In the genomic region with DNA sequence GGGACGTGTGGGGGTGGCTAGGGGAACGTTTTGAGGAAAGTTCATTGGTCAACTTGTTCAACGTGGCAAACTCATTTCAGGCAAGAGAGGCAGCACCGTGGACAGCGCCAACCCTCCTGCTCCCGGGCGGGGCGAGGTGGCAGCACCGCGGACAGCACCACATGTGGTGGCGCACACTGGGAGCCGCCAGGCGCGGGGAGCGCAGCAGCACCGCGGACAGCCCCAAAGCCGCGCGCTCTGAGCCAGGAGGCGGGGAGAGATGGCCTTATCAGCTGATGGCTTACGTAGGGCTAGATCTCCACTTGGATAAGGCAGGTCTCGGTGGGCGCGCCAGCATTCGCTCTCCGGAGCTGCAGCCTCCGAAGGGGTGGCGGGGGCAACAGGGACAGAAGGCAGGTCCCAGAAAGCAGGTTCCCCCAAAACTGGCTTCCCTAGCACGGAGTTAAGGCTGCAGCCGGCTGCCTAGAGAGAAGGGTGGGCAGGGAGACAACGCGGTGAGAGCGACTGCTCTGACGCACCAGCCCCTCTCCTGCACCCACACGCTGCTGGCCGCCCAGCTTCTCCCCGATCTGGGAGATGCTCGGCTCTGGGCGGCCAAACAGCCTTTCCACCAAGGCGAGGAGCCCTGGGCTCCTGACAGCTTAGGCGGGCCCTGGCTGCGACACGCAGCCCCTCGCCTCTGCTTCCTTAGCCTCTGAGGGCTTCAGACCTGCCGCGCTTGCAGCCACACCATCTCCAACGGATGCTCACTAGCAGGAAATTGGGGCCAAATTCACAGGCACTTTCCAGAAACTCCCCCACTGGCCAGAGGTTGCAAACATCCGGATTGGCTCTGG, we compare ENCODE assay signal across 1 cellular context.
TF ChIP-seq lines count a peak whose summit lies in the region.

Gene HTR5A (plus strand): TSS at position 333 of the 836 bp plus-strand sequence. CDS start 576 bp downstream, outside the sequence.

TF ChIP-seq in K562, 482 proteins besides CTCF, POLR2A, EP300 and RAD21 (continued from another document and continues in another):
- TF ChIP-seq, protein P1, sequence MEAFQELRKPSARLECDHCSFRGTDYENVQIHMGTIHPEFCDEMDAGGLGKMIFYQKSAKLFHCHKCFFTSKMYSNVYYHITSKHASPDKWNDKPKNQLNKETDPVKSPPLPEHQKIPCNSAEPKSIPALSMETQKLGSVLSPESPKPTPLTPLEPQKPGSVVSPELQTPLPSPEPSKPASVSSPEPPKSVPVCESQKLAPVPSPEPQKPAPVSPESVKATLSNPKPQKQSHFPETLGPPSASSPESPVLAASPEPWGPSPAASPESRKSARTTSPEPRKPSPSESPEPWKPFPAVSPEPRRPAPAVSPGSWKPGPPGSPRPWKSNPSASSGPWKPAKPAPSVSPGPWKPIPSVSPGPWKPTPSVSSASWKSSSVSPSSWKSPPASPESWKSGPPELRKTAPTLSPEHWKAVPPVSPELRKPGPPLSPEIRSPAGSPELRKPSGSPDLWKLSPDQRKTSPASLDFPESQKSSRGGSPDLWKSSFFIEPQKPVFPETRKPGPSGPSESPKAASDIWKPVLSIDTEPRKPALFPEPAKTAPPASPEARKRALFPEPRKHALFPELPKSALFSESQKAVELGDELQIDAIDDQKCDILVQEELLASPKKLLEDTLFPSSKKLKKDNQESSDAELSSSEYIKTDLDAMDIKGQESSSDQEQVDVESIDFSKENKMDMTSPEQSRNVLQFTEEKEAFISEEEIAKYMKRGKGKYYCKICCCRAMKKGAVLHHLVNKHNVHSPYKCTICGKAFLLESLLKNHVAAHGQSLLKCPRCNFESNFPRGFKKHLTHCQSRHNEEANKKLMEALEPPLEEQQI (IDR thresholded peaks at IDR 0.05): peak; percentile 100
- TF ChIP-seq MEF2A (IDR thresholded peaks at IDR 0.05; ENCODE audit: control insufficient read depth, low read depth, low read length) (no peak), SLC30A9 (CRISPR knock-in tag; IDR thresholded peaks at IDR 0.05) (peak; percentile 73; the same call in 1 of the 2 replicates), ZNF445 (CRISPR knock-in tag; IDR thresholded peaks at IDR 0.05; ENCODE audit: low read depth) (no peak), EGR1 (conservative IDR thresholded peaks at IDR 0.05) (0 out of 2 replicates have a peak, but pooled peaks have one; percentile 5), ARHGAP35 (IDR thresholded peaks at IDR 0.05; ENCODE audit: partially characterized antibody) (no peak), SUPT5H (IDR thresholded peaks at IDR 0.05) (no peak), ATF1 (CRISPR knock-in tag; IDR thresholded peaks at IDR 0.05) (peak; percentile 90), ATF1 (tag; IDR thresholded peaks at IDR 0.05) (peak; percentile 89), PHF20 (IDR thresholded peaks at IDR 0.05; ENCODE audit: partially characterized antibody) (no peak), RCOR1 (IDR thresholded peaks at IDR 0.05; ENCODE audit: borderline replicate concordance in 1 of 2, low read depth in 2 of 2, low read length in 2 of 2) (peak in 1 of 2 experiments; percentile 100; a peak in 2 of 4 replicates), DNMT1 (IDR thresholded peaks at IDR 0.05) (no peak), CBFB (CRISPR knock-in tag; IDR thresholded peaks at IDR 0.05) (peak; percentile 98), ATF3 (IDR thresholded peaks at IDR 0.05) (no peak), ATF3 (CRISPR knock-in tag; conservative IDR thresholded peaks at IDR 0.05) (peak; percentile 99), NONO (IDR thresholded peaks at IDR 0.05; ENCODE audit: low read depth in 2 of 2, low read length in 1 of 2) (peak in 1 of 2 experiments; percentile 19; a peak in 1 of 4 replicates), ZNF311 (CRISPR knock-in tag; IDR thresholded peaks at IDR 0.05) (peak; percentile 95), ZNF212 (CRISPR knock-in tag; IDR thresholded peaks at IDR 0.05) (0 out of 2 replicates have a peak, but pooled peaks have one; percentile 88), ZNF408 (CRISPR knock-in tag; IDR thresholded peaks at IDR 0.05; ENCODE audit: low read depth) (no peak), MED1 (CRISPR knock-in tag; IDR thresholded peaks at IDR 0.05; ENCODE audit: borderline replicate concordance) (peak; percentile 99), TFE3 (CRISPR knock-in tag; IDR thresholded peaks at IDR 0.05) (peak; percentile 18; the same call in 1 of the 2 replicates), MXD1 (CRISPR knock-in tag; IDR thresholded peaks at IDR 0.05; ENCODE audit: borderline replicate concordance, poor library complexity, severe bottlenecking) (peak; percentile 99), MYC (IDR thresholded peaks at IDR 0.05; ENCODE audit: low read depth, low read length) (peak; percentile 90), MYC (CRISPR knock-in tag; IDR thresholded peaks at IDR 0.05; ENCODE audit: borderline replicate concordance, low read depth) (peak; percentile 52; the same call in 1 of the 2 replicates), PATZ1 (CRISPR knock-in tag; IDR thresholded peaks at IDR 0.05; ENCODE audit: borderline replicate concordance) (0 out of 2 replicates have a peak, but pooled peaks have one; percentile 74), CEBPG (CRISPR knock-in tag; IDR thresholded peaks at IDR 0.05) (peak; percentile 82), CEBPG (tag; conservative IDR thresholded peaks at IDR 0.05 in 1 of 2, IDR thresholded peaks at IDR 0.05 in 1 of 2) (no peak), COPS2 (conservative IDR thresholded peaks at IDR 0.05) (no peak), GATA2 (CRISPR knock-in tag; IDR thresholded peaks at IDR 0.05) (peak; percentile 95), TARDBP (IDR thresholded peaks at IDR 0.05) (peak; percentile 99), ZNF239 (CRISPR knock-in tag; IDR thresholded peaks at IDR 0.05) (peak; percentile 87), ZNF717 (CRISPR knock-in tag; IDR thresholded peaks at IDR 0.05) (no peak), LCOR (CRISPR knock-in tag; IDR thresholded peaks at IDR 0.05) (peak; percentile 100), EWSR1 (IDR thresholded peaks at IDR 0.05; ENCODE audit: borderline replicate concordance, low read depth, partially characterized antibody) (no peak), RFX1 (IDR thresholded peaks at IDR 0.05) (no peak), NRF1 (conservative IDR thresholded peaks at IDR 0.05 in 1 of 2, IDR thresholded peaks at IDR 0.05 in 1 of 2) (peak; percentile 65 to 76; a peak in 3 of 4 replicates), HNRNPH1 (optimal IDR thresholded peaks at IDR 0.05; ENCODE audit: low read depth, low read length) (no peak), PHF8 (IDR thresholded peaks at IDR 0.05; ENCODE audit: borderline replicate concordance, low read length) (no peak), FOXP1 (CRISPR knock-in tag; IDR thresholded peaks at IDR 0.05) (peak; percentile 100), FOXJ2 (tag; IDR thresholded peaks at IDR 0.05) (peak; percentile 96), KDM4B (IDR thresholded peaks at IDR 0.05; ENCODE audit: borderline replicate concordance in 2 of 2, low read depth in 1 of 2) (peak in 1 of 2 experiments; percentile 93; a peak in 2 of 4 replicates), PRMT5 (CRISPR knock-in tag; IDR thresholded peaks at IDR 0.05) (peak; percentile 100), FOXM1 (IDR thresholded peaks at IDR 0.05; ENCODE audit: low read depth) (no peak), FOXM1 (CRISPR knock-in tag; IDR thresholded peaks at IDR 0.05; ENCODE audit: low read depth) (peak; percentile 100), SRSF9 (IDR thresholded peaks at IDR 0.05; ENCODE audit: borderline replicate concordance, low read depth, low read length) (no peak), ZNF76 (CRISPR knock-in tag; IDR thresholded peaks at IDR 0.05; ENCODE audit: borderline replicate concordance) (peak; percentile 93), XRCC5 (IDR thresholded peaks at IDR 0.05; ENCODE audit: low read depth, low read length) (peak; percentile 98)
- TF ChIP-seq, protein P2, sequence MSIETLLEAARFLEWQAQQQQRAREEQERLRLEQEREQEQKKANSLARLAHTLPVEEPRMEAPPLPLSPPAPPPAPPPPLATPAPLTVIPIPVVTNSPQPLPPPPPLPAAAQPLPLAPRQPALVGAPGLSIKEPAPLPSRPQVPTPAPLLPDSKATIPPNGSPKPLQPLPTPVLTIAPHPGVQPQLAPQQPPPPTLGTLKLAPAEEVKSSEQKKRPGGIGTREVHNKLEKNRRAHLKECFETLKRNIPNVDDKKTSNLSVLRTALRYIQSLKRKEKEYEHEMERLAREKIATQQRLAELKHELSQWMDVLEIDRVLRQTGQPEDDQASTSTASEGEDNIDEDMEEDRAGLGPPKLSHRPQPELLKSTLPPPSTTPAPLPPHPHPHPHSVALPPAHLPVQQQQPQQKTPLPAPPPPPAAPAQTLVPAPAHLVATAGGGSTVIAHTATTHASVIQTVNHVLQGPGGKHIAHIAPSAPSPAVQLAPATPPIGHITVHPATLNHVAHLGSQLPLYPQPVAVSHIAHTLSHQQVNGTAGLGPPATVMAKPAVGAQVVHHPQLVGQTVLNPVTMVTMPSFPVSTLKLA (conservative IDR thresholded peaks at IDR 0.05): peak; percentile 99 to 100
- TF ChIP-seq, protein P3, sequence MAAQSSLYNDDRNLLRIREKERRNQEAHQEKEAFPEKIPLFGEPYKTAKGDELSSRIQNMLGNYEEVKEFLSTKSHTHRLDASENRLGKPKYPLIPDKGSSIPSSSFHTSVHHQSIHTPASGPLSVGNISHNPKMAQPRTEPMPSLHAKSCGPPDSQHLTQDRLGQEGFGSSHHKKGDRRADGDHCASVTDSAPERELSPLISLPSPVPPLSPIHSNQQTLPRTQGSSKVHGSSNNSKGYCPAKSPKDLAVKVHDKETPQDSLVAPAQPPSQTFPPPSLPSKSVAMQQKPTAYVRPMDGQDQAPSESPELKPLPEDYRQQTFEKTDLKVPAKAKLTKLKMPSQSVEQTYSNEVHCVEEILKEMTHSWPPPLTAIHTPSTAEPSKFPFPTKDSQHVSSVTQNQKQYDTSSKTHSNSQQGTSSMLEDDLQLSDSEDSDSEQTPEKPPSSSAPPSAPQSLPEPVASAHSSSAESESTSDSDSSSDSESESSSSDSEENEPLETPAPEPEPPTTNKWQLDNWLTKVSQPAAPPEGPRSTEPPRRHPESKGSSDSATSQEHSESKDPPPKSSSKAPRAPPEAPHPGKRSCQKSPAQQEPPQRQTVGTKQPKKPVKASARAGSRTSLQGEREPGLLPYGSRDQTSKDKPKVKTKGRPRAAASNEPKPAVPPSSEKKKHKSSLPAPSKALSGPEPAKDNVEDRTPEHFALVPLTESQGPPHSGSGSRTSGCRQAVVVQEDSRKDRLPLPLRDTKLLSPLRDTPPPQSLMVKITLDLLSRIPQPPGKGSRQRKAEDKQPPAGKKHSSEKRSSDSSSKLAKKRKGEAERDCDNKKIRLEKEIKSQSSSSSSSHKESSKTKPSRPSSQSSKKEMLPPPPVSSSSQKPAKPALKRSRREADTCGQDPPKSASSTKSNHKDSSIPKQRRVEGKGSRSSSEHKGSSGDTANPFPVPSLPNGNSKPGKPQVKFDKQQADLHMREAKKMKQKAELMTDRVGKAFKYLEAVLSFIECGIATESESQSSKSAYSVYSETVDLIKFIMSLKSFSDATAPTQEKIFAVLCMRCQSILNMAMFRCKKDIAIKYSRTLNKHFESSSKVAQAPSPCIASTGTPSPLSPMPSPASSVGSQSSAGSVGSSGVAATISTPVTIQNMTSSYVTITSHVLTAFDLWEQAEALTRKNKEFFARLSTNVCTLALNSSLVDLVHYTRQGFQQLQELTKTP (IDR thresholded peaks at IDR 0.05; ENCODE audit: low read depth in 1 of 2, partially characterized antibody in 2 of 2): peak in 1 of 2 experiments; percentile 100
- TF ChIP-seq, protein P4, sequence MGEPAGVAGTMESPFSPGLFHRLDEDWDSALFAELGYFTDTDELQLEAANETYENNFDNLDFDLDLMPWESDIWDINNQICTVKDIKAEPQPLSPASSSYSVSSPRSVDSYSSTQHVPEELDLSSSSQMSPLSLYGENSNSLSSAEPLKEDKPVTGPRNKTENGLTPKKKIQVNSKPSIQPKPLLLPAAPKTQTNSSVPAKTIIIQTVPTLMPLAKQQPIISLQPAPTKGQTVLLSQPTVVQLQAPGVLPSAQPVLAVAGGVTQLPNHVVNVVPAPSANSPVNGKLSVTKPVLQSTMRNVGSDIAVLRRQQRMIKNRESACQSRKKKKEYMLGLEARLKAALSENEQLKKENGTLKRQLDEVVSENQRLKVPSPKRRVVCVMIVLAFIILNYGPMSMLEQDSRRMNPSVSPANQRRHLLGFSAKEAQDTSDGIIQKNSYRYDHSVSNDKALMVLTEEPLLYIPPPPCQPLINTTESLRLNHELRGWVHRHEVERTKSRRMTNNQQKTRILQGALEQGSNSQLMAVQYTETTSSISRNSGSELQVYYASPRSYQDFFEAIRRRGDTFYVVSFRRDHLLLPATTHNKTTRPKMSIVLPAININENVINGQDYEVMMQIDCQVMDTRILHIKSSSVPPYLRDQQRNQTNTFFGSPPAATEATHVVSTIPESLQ (CRISPR knock-in tag; IDR thresholded peaks at IDR 0.05): peak; percentile 100
